In the genomic region with DNA sequence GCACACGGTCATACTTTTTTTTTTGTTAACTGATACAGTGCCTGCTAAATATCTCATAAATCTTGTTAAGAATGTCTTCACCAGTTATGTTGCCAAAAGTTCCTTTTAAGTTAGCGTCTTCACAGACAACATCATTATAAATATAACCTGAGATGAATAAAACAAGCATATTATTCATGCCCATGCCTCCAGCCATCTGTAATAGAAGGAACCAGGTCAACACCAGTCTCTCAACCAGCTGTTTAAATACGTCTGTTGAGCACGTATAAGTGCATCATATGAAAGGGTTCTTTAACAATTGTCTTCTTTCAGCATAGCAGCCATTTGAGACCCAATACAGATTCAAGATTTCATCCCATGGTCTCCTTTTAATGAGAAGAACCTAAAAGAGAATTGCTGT, we compare ENCODE assay signal across 26 cellular contexts.
"Had no signal": no experiment of that assay in that cellular context is flagged by ENCODE, and none has a peak within 500 bp of the region (broad histone marks: within the 10 kb centered on the region; RNA-seq: fewer than 3 reads in every experiment).

No MANE protein-coding gene starts in this region.

- H3K4me2 ChIP-seq: KMS-11, SK-N-SH had no signal

- H3K27me3 Mint-ChIP-seq: activated CD4-positive, alpha-beta T cell treated with anti-CD3 and anti-CD28 coated beads, Interleukin-2, amount 10 ng/mL, durations not matched to agents 24 days and 14 days; activated CD8-positive, alpha-beta T cell treated with anti-CD3 and anti-CD28 coated beads for 36 hours; activated naive CD8-positive, alpha-beta T cell treated with anti-CD3 and anti-CD28 coated beads, Interleukin-2, amount 10 ng/mL, durations not matched to agents 7 days and 5 days; central memory CD8-positive, alpha-beta T cell had no signal

- H3K9me2 ChIP-seq: SK-N-SH had no signal

- DNase-seq: activated CD4-positive, alpha-beta T cell treated with anti-CD3 and anti-CD28 coated beads, Interleukin-2, amount 10 ng/mL, durations not matched to agents 24 days and 14 days; activated CD4-positive, alpha-beta T cell treated with anti-CD3 and anti-CD28 coated beads, Interleukin-2, amount 50 U/mL, for 4 hours; activated CD8-positive, alpha-beta T cell treated with anti-CD3 and anti-CD28 coated beads for 36 hours; activated gamma-delta T cell; activated naive CD4-positive, alpha-beta T cell treated with Interleukin-2 at 50 U/mL for 16 hours; activated naive CD8-positive, alpha-beta T cell treated with anti-CD3 and anti-CD28 coated beads, Interleukin-2, amount 10 ng/mL, durations not matched to agents 7 days and 5 days; activated T-cell treated with anti-CD3 and anti-CD28 coated beads, Interleukin-2, amount 50 U/mL, for 24 hours; amygdala; NCI-H1105 treated with DMSO at 0.1 percent for 48 hours; NCI-H1436 treated with DMSO at 0.1 percent for 48 hours; NCI-H1694 treated with DMSO at 0.1 percent for 48 hours; NCI-H2029; NCI-H345; NCI-H524 treated with DMSO at 0.1 percent for 48 hours; NCI-H748 treated with DMSO at 0.1 percent for 48 hours; SHP77; SK-N-SH had no signal

- H3K27ac Mint-ChIP-seq: activated CD4-positive, alpha-beta T cell treated with anti-CD3 and anti-CD28 coated beads, Interleukin-2, amount 10 ng/mL, durations not matched to agents 24 days and 14 days; activated CD8-positive, alpha-beta T cell treated with anti-CD3 and anti-CD28 coated beads for 36 hours; activated naive CD4-positive, alpha-beta T cell treated with anti-CD3 and anti-CD28 coated beads, Interleukin-2, amount 50 U/mL, for 24 hours; activated naive CD8-positive, alpha-beta T cell treated with anti-CD3 and anti-CD28 coated beads, Interleukin-2, amount 10 ng/mL, durations not matched to agents 7 days and 5 days; activated T-cell treated with anti-CD3 and anti-CD28 coated beads, Interleukin-2, amount 50 U/mL, for 24 hours; activated T-helper 2 cell treated with anti-CD3 and anti-CD28 coated beads, Interferon-gamma antibody, Interleukin-2, Interleukin-4, amounts not matched to agents 10 μg/mL and 5 μg/mL and 100 μg/mL, durations not matched to agents 14 hours and 24 hours and 36 hours; T-helper 1 cell treated with Interleukin-12 subunit alpha and Interleukin-12 subunit beta and Interleukin-4 antibody, amounts not matched to agents 30 μg/mL and 1 μg/mL, for 36 hours; T-helper 2 cell treated with Interferon-gamma antibody and Interleukin-4, amounts not matched to agents 5 μg/mL and 100 μg/mL, for 36 hours had no signal

- H3K27ac ChIP-seq: ascending aorta, cardiac muscle cell, KMS-11, SJSA1 had no signal

- H3K9ac ChIP-seq: KMS-11, SK-N-SH had no signal

- H3K4me3 Mint-ChIP-seq: activated CD4-positive, alpha-beta T cell treated with anti-CD3 and anti-CD28 coated beads, Interleukin-2, amount 10 ng/mL, durations not matched to agents 24 days and 14 days; activated CD8-positive, alpha-beta T cell treated with anti-CD3 and anti-CD28 coated beads for 36 hours; activated naive CD4-positive, alpha-beta T cell treated with anti-CD3 and anti-CD28 coated beads, Interleukin-2, amount 50 U/mL, for 24 hours; activated naive CD8-positive, alpha-beta T cell treated with anti-CD3 and anti-CD28 coated beads, Interleukin-2, amount 10 ng/mL, durations not matched to agents 7 days and 5 days; activated T-cell treated with anti-CD3 and anti-CD28 coated beads, Interleukin-2, amount 50 U/mL, for 24 hours; central memory CD8-positive, alpha-beta T cell; T-helper 1 cell treated with Interleukin-12 subunit alpha and Interleukin-12 subunit beta and Interleukin-4 antibody, amounts not matched to agents 30 μg/mL and 1 μg/mL, for 36 hours; T-helper 2 cell treated with Interferon-gamma antibody and Interleukin-4, amounts not matched to agents 5 μg/mL and 100 μg/mL, for 36 hours had no signal

- H3K4me1 ChIP-seq: ascending aorta, SJSA1 had no signal

- H3K36me3 Mint-ChIP-seq: activated naive CD4-positive, alpha-beta T cell treated with anti-CD3 and anti-CD28 coated beads, Interleukin-2, amount 50 U/mL, for 24 hours; activated naive CD8-positive, alpha-beta T cell treated with anti-CD3 and anti-CD28 coated beads, Interleukin-2, amount 10 ng/mL, durations not matched to agents 7 days and 5 days had no signal

- H3K4me3 ChIP-seq: ascending aorta, cardiac muscle cell, SJSA1 had no signal

- H3K27me3 ChIP-seq: ascending aorta, cardiac muscle cell, SJSA1 had no signal

- H3K9me3 Mint-ChIP-seq: activated CD4-positive, alpha-beta T cell treated with anti-CD3 and anti-CD28 coated beads, Interleukin-2, amount 10 ng/mL, durations not matched to agents 24 days and 14 days; T-helper 1 cell treated with Interleukin-12 subunit alpha and Interleukin-12 subunit beta and Interleukin-4 antibody, amounts not matched to agents 30 μg/mL and 1 μg/mL, for 36 hours; T-helper 2 cell treated with Interferon-gamma antibody and Interleukin-4, amounts not matched to agents 5 μg/mL and 100 μg/mL, for 36 hours had no signal

- H3K36me3 ChIP-seq: ascending aorta, cardiac muscle cell, SJSA1 had no signal

- H3K9me3 ChIP-seq: ascending aorta, SK-N-SH had no signal

- H3K4me1 Mint-ChIP-seq: activated CD4-positive, alpha-beta T cell treated with anti-CD3 and anti-CD28 coated beads, Interleukin-2, amount 10 ng/mL, durations not matched to agents 24 days and 14 days; activated naive CD4-positive, alpha-beta T cell treated with anti-CD3 and anti-CD28 coated beads, Interleukin-2, amount 50 U/mL, for 24 hours; activated naive CD8-positive, alpha-beta T cell treated with anti-CD3 and anti-CD28 coated beads, Interleukin-2, amount 10 ng/mL, durations not matched to agents 7 days and 5 days; central memory CD8-positive, alpha-beta T cell had no signal
